ENCODE assay signal across 7 cellular contexts in the genomic region with DNA sequence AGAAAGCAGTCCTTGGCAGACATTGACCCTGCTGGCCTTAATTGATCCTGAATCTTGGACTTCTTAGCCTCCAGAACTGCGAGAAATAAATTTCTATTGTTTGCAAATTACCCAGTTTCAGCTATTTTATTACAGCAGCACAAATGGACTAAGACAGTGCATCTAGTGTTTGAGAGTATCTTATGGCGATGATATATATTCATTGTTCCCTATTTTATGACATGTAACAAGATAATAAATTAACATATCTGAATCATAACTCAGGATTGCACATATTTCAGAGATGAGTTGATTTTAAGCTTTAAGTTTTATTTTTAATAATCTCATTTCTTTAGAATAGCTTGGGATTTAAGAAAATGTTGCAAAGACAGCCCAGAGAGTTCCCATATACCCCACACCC.
"Had no signal": no experiment of that assay in that cellular context is flagged by ENCODE, and none has a peak within 500 bp of the region (broad histone marks: within the 10 kb centered on the region; RNA-seq: fewer than 3 reads in every experiment).

No MANE protein-coding gene starts in this region.

- FAIRE-seq: HepG2 had no signal

- DNase-seq: GM23248, GOT3, H7, KBM-7 had no signal

- H3K27ac ChIP-seq: GM23248, KMS-11 had no signal

- H3K4me1 ChIP-seq: HAP-1 had no signal

- ATAC-seq: HepG2 had no signal
